ENCODE assay signal across 12 cellular contexts in the genomic region with DNA sequence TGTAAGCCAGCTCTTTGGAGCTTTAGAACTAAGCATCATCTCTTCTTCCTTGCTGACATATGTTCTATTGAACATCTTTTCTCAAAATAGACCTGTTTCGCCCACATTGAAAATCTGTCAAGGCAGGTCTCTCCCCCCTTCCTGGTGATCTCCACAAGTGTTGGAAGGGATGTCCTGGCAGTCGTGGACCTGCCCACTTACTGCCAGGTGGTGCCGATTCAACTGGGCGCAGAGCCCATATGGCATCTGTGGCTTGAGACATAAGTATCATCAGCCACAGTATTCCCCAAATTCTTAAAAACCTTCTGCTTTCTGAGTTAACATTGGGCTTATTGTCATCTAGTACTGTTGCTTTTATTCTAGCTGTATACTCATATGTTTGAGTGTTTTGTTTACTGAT.
"Had no signal": no experiment of that assay in that cellular context is flagged by ENCODE, and none has a peak within 500 bp of the region (broad histone marks: within the 10 kb centered on the region; RNA-seq: fewer than 3 reads in every experiment).

No MANE protein-coding gene starts in this region.

- DNase-seq: dermis blood vessel endothelial cell; effector CD4-positive, alpha-beta T cell; heart right ventricle; islet precursor cell; mucosa of descending colon; naive thymus-derived CD8-positive, alpha-beta T cell; small intestine; stimulated activated CD4-positive, alpha-beta T cell treated with anti-CD3 and anti-CD28 coated beads, Interleukin-12 subunit alpha, Interleukin-12 subunit beta, amount 100 ng/mL, for 4 hours; stimulated activated naive CD4-positive, alpha-beta T cell; stomach; trophoblast cell had no signal

- ATAC-seq: heart right ventricle; left lobe of liver; mucosa of descending colon; naive thymus-derived CD8-positive, alpha-beta T cell had no signal
